Comparison of ENCODE assay signal across 11 cellular contexts in the genomic region with DNA sequence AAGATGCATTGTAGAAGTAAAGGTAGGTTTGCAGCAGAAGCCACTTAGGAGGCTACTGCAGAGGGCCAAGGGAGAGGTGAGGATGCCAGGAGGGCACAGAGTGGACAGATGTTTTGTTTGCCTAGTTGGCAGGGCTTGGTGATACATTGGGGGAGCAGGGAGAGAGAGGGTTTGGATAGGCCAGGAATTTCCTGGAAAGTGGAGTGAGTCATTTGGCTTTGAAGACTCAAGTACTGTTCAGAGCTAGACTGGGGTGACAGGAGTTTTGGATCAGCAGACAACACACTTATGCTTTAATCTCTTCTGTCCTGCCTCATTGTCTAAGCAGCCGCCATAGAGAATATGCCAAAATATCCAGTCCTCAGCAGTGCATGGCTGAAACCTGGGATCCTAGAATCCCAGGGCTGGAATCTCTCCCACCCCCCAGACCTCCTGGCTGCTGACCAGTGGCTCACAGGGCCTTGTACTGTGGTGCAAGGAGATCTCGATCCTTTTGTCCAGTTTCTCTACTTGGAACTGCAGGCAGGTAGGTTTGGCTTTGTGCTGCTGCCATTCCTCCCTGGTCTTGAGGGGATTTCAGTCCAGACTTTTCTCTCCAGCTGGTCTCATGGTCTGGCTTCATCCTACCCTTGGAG. TPM values are rescaled to one million over a fixed set of nuclear protein-coding genes. Genes with fewer than 3 reads are reported as not detected.
DNase-seq lines count a peak whose midpoint lies in the region; TF ChIP-seq lines count a peak whose summit lies in the region.
"Had no signal": no experiment of that assay in that cellular context is flagged by ENCODE, and none has a peak within 500 bp of the region (broad histone marks: within the 10 kb centered on the region; RNA-seq: fewer than 3 reads in every experiment).

No MANE protein-coding gene starts in this region.

- H3K27ac ChIP-seq in SK-N-SH (ENCODE audit: low read depth in 2 of 2, low read length in 1 of 2) (peak overlapping the region in 1 of 2 experiments; percentile 53; a peak in 2 of 4 replicates), WERI-Rb-1 (no peak overlapping the region)

- H3F3A ChIP-seq in SK-N-SH (replicated peaks; ENCODE audit: insufficient read depth): peaks cover 7% of the 10 kb centered on the region

- no peaks in the 10 kb centered on the region for H4K20me1 ChIP-seq in SK-N-SH (ENCODE audit: insufficient read depth)

- POLR2A ChIA-PET in SK-N-SH (lab: Yijun Ruan, JAX): no interaction called here

- TF ChIP-seq CTCF in SK-N-SH (IDR thresholded peaks at IDR 0.05) (no peak), WERI-Rb-1 (IDR thresholded peaks at IDR 0.05; ENCODE audit: low read depth, low read length) (no peak)

- no peak overlapping the region for H3K9ac ChIP-seq in SK-N-SH

- no peaks in the 10 kb centered on the region for H3K79me2 ChIP-seq in SK-N-SH (ENCODE audit: insufficient read depth)

- DNase-seq in ELR (ENCODE audit: low read depth): peak; percentile 76
- no peak for DNase-seq in SK-N-SH
- peak; percentile 81 for DNase-seq in fibroblast of peridontal ligament (ENCODE audit: extremely low read depth)
- peak; percentile 35 for DNase-seq in pulmonary artery endothelial cell (ENCODE audit: low read depth, low spot score)
- no peak for DNase-seq in UCSD-AML1 (lab: John Stamatoyannopoulos, UW; ENCODE audit: unreplicated experiment)
- DNase-seq in SKM-1 (lab: John Stamatoyannopoulos, UW; ENCODE audit: unreplicated experiment): no peak
- no peak for DNase-seq in activated naive CD4-positive, alpha-beta T cell treated with Interleukin-2 at 50 U/mL for 16 hours
- DNase-seq in WERI-Rb-1: no peak
- DNase-seq: activated CD4-positive, alpha-beta T cell treated with anti-CD3 and anti-CD28 coated beads, Interleukin-2, amount 10 ng/mL, durations not matched to agents 7 days and 5 days; kidney had no signal

- H3K9me3 ChIP-seq in SK-N-SH: no peaks in the 10 kb centered on the region
- no peaks in the 10 kb centered on the region for H3K9me3 ChIP-seq in WERI-Rb-1 (ENCODE audit: severe bottlenecking)

- H3K4me3 ChIP-seq in SK-N-SH (ENCODE audit: low read depth in 2 of 2, low read length in 1 of 2): no peak overlapping the region
- H3K4me3 ChIP-seq in WERI-Rb-1 (ENCODE audit: low read depth, low read length): no peak overlapping the region
- H3K4me3 ChIP-seq: skin epidermis had no signal

- H3K4me2 ChIP-seq in SK-N-SH: peak overlapping the region; percentile 42; the same call in 1 of the 2 replicates

- no peaks in the 10 kb centered on the region for H3K9me2 ChIP-seq in SK-N-SH

- no peak for TF ChIP-seq EP300 in SK-N-SH (IDR thresholded peaks at IDR 0.05; ENCODE audit: borderline replicate concordance in 1 of 2, low read depth in 1 of 2, low read length in 1 of 2)

- no peak for TF ChIP-seq RAD21 in SK-N-SH (IDR thresholded peaks at IDR 0.05; ENCODE audit: low read length)

- CTCF ChIA-PET in SK-N-SH (lab: Yijun Ruan, JAX): interaction anchor here (1.0 to 1.5 kb wide), 3 partner anchors 14 to 40 kb away, joined by 3 to 4 read pairs (median 3); no protein-coding TSS in a partner anchor

- no peaks in the 10 kb centered on the region for H3K27me3 ChIP-seq in SK-N-SH (ENCODE audit: insufficient read depth)
- no peaks in the 10 kb centered on the region for H3K27me3 ChIP-seq in WERI-Rb-1 (ENCODE audit: insufficient read depth, low read depth, severe bottlenecking)

- H2AFZ ChIP-seq in SK-N-SH (ENCODE audit: low read depth): no peak overlapping the region

- H3K4me1 ChIP-seq in SK-N-SH (ENCODE audit: control insufficient read depth in 1 of 2, insufficient read depth in 2 of 2, low read depth in 1 of 2, low read length in 1 of 2): peaks cover 0 to 9% of the 10 kb centered on the region in 2 experiments; a peak in 1 of 4 replicates

- WGBS in SK-N-SH (ENCODE audit: low lambda C conversion rate): 72% methylated on average over 2 of the region's 2 CpGs

- no peaks in the 10 kb centered on the region for H3K36me3 ChIP-seq in SK-N-SH (replicated peaks in 1 of 2; ENCODE audit: control insufficient read depth in 1 of 2, insufficient read depth in 2 of 2, low read length in 1 of 2)
- peaks cover 54% of the 10 kb centered on the region for H3K36me3 ChIP-seq in WERI-Rb-1

TF ChIP-seq in SK-N-SH, 30 proteins besides CTCF, POLR2A, EP300 and RAD21 (continues in another document):
- TF ChIP-seq SMC3 (IDR thresholded peaks at IDR 0.05; ENCODE audit: low read depth, low read length): no peak
- peak; percentile 52 for TF ChIP-seq TCF12 (IDR thresholded peaks at IDR 0.05)
- TF ChIP-seq, protein P1, sequence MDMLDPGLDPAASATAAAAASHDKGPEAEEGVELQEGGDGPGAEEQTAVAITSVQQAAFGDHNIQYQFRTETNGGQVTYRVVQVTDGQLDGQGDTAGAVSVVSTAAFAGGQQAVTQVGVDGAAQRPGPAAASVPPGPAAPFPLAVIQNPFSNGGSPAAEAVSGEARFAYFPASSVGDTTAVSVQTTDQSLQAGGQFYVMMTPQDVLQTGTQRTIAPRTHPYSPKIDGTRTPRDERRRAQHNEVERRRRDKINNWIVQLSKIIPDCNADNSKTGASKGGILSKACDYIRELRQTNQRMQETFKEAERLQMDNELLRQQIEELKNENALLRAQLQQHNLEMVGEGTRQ (IDR thresholded peaks at IDR 0.05; ENCODE audit: borderline replicate concordance, low read depth, low read length): no peak
- TF ChIP-seq FOSL2 (IDR thresholded peaks at IDR 0.05; ENCODE audit: borderline replicate concordance, low read depth): peak; percentile 67; the same call in 1 of the 2 replicates
- TF ChIP-seq, protein P2, sequence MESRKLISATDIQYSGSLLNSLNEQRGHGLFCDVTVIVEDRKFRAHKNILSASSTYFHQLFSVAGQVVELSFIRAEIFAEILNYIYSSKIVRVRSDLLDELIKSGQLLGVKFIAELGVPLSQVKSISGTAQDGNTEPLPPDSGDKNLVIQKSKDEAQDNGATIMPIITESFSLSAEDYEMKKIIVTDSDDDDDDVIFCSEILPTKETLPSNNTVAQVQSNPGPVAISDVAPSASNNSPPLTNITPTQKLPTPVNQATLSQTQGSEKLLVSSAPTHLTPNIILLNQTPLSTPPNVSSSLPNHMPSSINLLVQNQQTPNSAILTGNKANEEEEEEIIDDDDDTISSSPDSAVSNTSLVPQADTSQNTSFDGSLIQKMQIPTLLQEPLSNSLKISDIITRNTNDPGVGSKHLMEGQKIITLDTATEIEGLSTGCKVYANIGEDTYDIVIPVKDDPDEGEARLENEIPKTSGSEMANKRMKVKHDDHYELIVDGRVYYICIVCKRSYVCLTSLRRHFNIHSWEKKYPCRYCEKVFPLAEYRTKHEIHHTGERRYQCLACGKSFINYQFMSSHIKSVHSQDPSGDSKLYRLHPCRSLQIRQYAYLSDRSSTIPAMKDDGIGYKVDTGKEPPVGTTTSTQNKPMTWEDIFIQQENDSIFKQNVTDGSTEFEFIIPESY (IDR thresholded peaks at IDR 0.05; ENCODE audit: borderline replicate concordance, low read depth): no peak
- TF ChIP-seq, protein P3, sequence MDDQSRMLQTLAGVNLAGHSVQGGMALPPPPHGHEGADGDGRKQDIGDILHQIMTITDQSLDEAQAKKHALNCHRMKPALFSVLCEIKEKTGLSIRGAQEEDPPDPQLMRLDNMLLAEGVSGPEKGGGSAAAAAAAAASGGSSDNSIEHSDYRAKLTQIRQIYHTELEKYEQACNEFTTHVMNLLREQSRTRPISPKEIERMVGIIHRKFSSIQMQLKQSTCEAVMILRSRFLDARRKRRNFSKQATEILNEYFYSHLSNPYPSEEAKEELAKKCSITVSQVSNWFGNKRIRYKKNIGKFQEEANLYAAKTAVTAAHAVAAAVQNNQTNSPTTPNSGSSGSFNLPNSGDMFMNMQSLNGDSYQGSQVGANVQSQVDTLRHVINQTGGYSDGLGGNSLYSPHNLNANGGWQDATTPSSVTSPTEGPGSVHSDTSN (IDR thresholded peaks at IDR 0.05): peak; percentile 17; the same call in 1 of the 2 replicates
- TF ChIP-seq MXI1 (IDR thresholded peaks at IDR 0.05; ENCODE audit: low read depth, low read length): no peak
- no peak for TF ChIP-seq NRF1 (IDR thresholded peaks at IDR 0.05; ENCODE audit: low read depth, low read length)
- no peak for TF ChIP-seq EZH2phosphoT487 (IDR thresholded peaks at IDR 0.05; ENCODE audit: borderline replicate concordance, low read depth)
- TF ChIP-seq TEAD4 (IDR thresholded peaks at IDR 0.05; ENCODE audit: borderline replicate concordance, insufficient read depth): no peak
- peak; percentile 46; the same call in 1 of the 2 replicates for TF ChIP-seq JUND (IDR thresholded peaks at IDR 0.05)
- TF ChIP-seq SIN3A (IDR thresholded peaks at IDR 0.05; ENCODE audit: borderline replicate concordance, low read depth, low read length): no peak

RNA-seq across cellular contexts. Expression of gene TMEM268, which starts 11.0 kb away (rescaled TPM):
- 5.8 and 7.4 TPM in 2 replicates for polyA plus RNA-seq in SK-N-SH (2012; rRNA removed)
- polyA plus RNA-seq in SK-N-SH (2012; cell fraction: cytosol; rRNA removed): 6.0 and 6.3 TPM in 2 replicates
- 6.4 and 8.3 TPM in 2 replicates for polyA plus RNA-seq in SK-N-SH (2012; cell fraction: nucleus; rRNA removed)
- total RNA-seq in pulmonary artery endothelial cell: 3.2 and 3.3 TPM in 2 replicates

RNA-seq across cellular contexts. Expression of gene ATP6V1G1, which starts 34.5 kb away (rescaled TPM):
- 119 and 143 TPM in 2 replicates for polyA plus RNA-seq in SK-N-SH (2012; rRNA removed)
- 157 and 182 TPM in 2 replicates for polyA plus RNA-seq in SK-N-SH (2012; cell fraction: cytosol; rRNA removed)
- 47.6 and 61.5 TPM in 2 replicates for polyA plus RNA-seq in SK-N-SH (2012; cell fraction: nucleus; rRNA removed)
- 93.8 and 95.0 TPM in 2 replicates for total RNA-seq in pulmonary artery endothelial cell

RNA-seq across cellular contexts. Expression of gene TEX53, which starts 35.5 kb away (rescaled TPM):
- polyA plus RNA-seq in SK-N-SH (2012; rRNA removed): not detected in 2 replicates
- polyA plus RNA-seq in SK-N-SH (2012; cell fraction: cytosol; rRNA removed): not detected in 2 replicates
- polyA plus RNA-seq in SK-N-SH (2012; cell fraction: nucleus; rRNA removed): not detected in 2 replicates
- not detected in 2 replicates for total RNA-seq in pulmonary artery endothelial cell
- total RNA-seq: activated CD4-positive, alpha-beta T cell treated with anti-CD3 and anti-CD28 coated beads, Interleukin-2, amount 10 ng/mL, durations not matched to agents 7 days and 5 days; kidney had no signal

RNA-seq across cellular contexts. Expression of gene TEX48, which starts 59.9 kb away (rescaled TPM):
- 0.41 and 0.46 TPM in 2 replicates for polyA plus RNA-seq in SK-N-SH (2012; rRNA removed)
- 0.42 and 0.71 TPM in 2 replicates for polyA plus RNA-seq in SK-N-SH (2012; cell fraction: cytosol; rRNA removed)
- polyA plus RNA-seq in SK-N-SH (2012; cell fraction: nucleus; rRNA removed): 0.20 and 0.37 TPM in 2 replicates
- not detected in 2 replicates for total RNA-seq in pulmonary artery endothelial cell
- total RNA-seq: kidney had no signal

Comparison
In these comparisons a context has a peak if more than half of its experiments do, and no peak if none do; other contexts are left out.
1. DNase-seq: peak in ELR (single experiment), fibroblast of peridontal ligament (single experiment) and pulmonary artery endothelial cell (single experiment); none in SK-N-SH (single experiment), UCSD-AML1 (single experiment), SKM-1 (single experiment), activated naive CD4-positive, alpha-beta T cell treated with Interleukin-2 at 50 U/mL for 16 hours (single experiment) and WERI-Rb-1 (single experiment).